In genomic region chr9:70578720-70579119, GRCh38 we compare ENCODE assay signal across 1 cellular context.
TF ChIP-seq lines count a peak whose summit lies in the region.

No MANE protein-coding gene starts in this region.

TF ChIP-seq in IMR-90, 13 proteins besides CTCF, POLR2A, EP300 and RAD21:
- TF ChIP-seq, protein P1, sequence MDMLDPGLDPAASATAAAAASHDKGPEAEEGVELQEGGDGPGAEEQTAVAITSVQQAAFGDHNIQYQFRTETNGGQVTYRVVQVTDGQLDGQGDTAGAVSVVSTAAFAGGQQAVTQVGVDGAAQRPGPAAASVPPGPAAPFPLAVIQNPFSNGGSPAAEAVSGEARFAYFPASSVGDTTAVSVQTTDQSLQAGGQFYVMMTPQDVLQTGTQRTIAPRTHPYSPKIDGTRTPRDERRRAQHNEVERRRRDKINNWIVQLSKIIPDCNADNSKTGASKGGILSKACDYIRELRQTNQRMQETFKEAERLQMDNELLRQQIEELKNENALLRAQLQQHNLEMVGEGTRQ (IDR thresholded peaks at IDR 0.05; ENCODE audit: low read depth, low read length): no peak
- no peak for TF ChIP-seq CEBPB (IDR thresholded peaks at IDR 0.05; ENCODE audit: low read depth, low read length)
- TF ChIP-seq RFX5 (IDR thresholded peaks at IDR 0.05; ENCODE audit: low read depth, low read length): no peak
- TF ChIP-seq RCOR1 (IDR thresholded peaks at IDR 0.05; ENCODE audit: insufficient replicate concordance, low read length): no peak
- TF ChIP-seq NFE2L2 (IDR thresholded peaks at IDR 0.05; ENCODE audit: low read depth, low read length): no peak
- no peak for TF ChIP-seq MXI1 (IDR thresholded peaks at IDR 0.05; ENCODE audit: borderline replicate concordance, low read depth, low read length)
- TF ChIP-seq BHLHE40 (IDR thresholded peaks at IDR 0.05; ENCODE audit: low read depth, low read length): no peak
- no peak for TF ChIP-seq SMC3 (IDR thresholded peaks at IDR 0.05; ENCODE audit: low read depth, low read length)
- no peak for TF ChIP-seq CHD1 (IDR thresholded peaks at IDR 0.05; ENCODE audit: low read depth, low read length)
- TF ChIP-seq, protein P2, sequence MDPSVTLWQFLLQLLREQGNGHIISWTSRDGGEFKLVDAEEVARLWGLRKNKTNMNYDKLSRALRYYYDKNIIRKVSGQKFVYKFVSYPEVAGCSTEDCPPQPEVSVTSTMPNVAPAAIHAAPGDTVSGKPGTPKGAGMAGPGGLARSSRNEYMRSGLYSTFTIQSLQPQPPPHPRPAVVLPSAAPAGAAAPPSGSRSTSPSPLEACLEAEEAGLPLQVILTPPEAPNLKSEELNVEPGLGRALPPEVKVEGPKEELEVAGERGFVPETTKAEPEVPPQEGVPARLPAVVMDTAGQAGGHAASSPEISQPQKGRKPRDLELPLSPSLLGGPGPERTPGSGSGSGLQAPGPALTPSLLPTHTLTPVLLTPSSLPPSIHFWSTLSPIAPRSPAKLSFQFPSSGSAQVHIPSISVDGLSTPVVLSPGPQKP (IDR thresholded peaks at IDR 0.05; ENCODE audit: borderline replicate concordance, low read depth, low read length): no peak
- no peak for TF ChIP-seq MAZ (IDR thresholded peaks at IDR 0.05; ENCODE audit: borderline replicate concordance, low read depth, low read length)
TF ChIP-seq in IMR-90: peak in this region for 0.
